11 cellular contexts compared by ENCODE assay signal in the genomic region with DNA sequence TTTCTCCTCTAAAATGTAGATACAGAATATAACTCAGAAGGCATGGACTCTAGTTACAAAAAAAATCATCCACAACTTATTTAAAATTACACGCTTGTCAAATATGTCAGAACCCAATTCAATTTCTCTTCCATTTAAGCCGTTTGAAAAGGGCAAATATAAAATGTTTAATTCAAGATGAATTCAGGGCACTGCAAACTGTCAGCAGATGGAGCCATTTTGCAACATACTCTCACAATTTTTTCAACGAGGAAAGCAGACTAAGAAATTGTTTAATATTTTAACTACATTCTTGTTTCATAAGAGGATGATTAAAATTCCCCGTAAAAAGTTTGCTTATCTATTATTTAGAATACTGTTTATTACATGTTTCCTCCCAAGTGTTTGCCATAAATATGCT.
DNase-seq lines count a peak whose midpoint lies in the region; TF ChIP-seq lines count a peak whose summit lies in the region.
"Had no signal": no experiment of that assay in that cellular context is flagged by ENCODE, and none has a peak within 500 bp of the region (broad histone marks: within the 10 kb centered on the region; RNA-seq: fewer than 3 reads in every experiment).

No MANE protein-coding gene starts in this region.

- peak; percentile 65 for TF ChIP-seq CTCF in type B pancreatic cell (conservative IDR thresholded peaks at IDR 0.05)

- no peaks in the 10 kb centered on the region for H3K27me3 Mint-ChIP-seq in type B pancreatic cell
- H3K27me3 Mint-ChIP-seq: activated naive CD8-positive, alpha-beta T cell treated with anti-CD3 and anti-CD28 coated beads, Interleukin-2, amount 10 ng/mL, durations not matched to agents 7 days and 5 days had no signal

- H3K4me3 Mint-ChIP-seq in type B pancreatic cell: no peak overlapping the region
- H3K4me3 Mint-ChIP-seq: activated naive CD8-positive, alpha-beta T cell treated with anti-CD3 and anti-CD28 coated beads, Interleukin-2, amount 10 ng/mL, durations not matched to agents 7 days and 5 days had no signal

- H3K27ac Mint-ChIP-seq in type B pancreatic cell: no peak overlapping the region
- H3K27ac Mint-ChIP-seq: activated naive CD8-positive, alpha-beta T cell treated with anti-CD3 and anti-CD28 coated beads, Interleukin-2, amount 10 ng/mL, durations not matched to agents 7 days and 5 days had no signal

- no peaks in the 10 kb centered on the region for H3K9me3 Mint-ChIP-seq in type B pancreatic cell
- H3K9me3 Mint-ChIP-seq: activated naive CD8-positive, alpha-beta T cell treated with anti-CD3 and anti-CD28 coated beads, Interleukin-2, amount 10 ng/mL, durations not matched to agents 7 days and 5 days had no signal

- H3K4me1 Mint-ChIP-seq in type B pancreatic cell (ENCODE audit: unreplicated experiment): no peaks in the 10 kb centered on the region
- H3K4me1 Mint-ChIP-seq: activated naive CD8-positive, alpha-beta T cell treated with anti-CD3 and anti-CD28 coated beads, Interleukin-2, amount 10 ng/mL, durations not matched to agents 7 days and 5 days had no signal

- DNase-seq in NCI-H510A treated with DMSO at 0.1 percent for 48 hours (lab: John Stamatoyannopoulos, UW): peak; percentile 0
- no peak for DNase-seq in NCI-H510A (lab: John Stamatoyannopoulos, UW)
- DNase-seq in RKO (ENCODE audit: low spot score): peak; percentile 43
- DNase-seq in inferior parietal cortex (ENCODE audit: extremely low spot score): peak; percentile 43
- DNase-seq in type B pancreatic cell (ENCODE audit: extremely low spot score, unreplicated experiment): no peak
- no peak for DNase-seq in SW 1271 (lab: John Stamatoyannopoulos, UW)
- DNase-seq in iPS-NIHi11 (ENCODE audit: low spot score): no peak
- no peak for DNase-seq in HUDEP-2 (lab: John Stamatoyannopoulos, UW; ENCODE audit: unreplicated experiment in 76 of 76)
- DNase-seq: activated naive CD8-positive, alpha-beta T cell treated with anti-CD3 and anti-CD28 coated beads, Interleukin-2, amount 10 ng/mL, durations not matched to agents 7 days and 5 days; EL; gastrocnemius medialis had no signal

- H3K36me3 Mint-ChIP-seq in type B pancreatic cell: no peaks in the 10 kb centered on the region
- H3K36me3 Mint-ChIP-seq: activated naive CD8-positive, alpha-beta T cell treated with anti-CD3 and anti-CD28 coated beads, Interleukin-2, amount 10 ng/mL, durations not matched to agents 7 days and 5 days had no signal

Comparison
In these comparisons a context has a peak if more than half of its experiments do, and no peak if none do; other contexts are left out.
1. DNase-seq: peak in NCI-H510A treated with DMSO at 0.1 percent for 48 hours (single experiment), RKO (single experiment) and inferior parietal cortex (single experiment); none in NCI-H510A (single experiment), type B pancreatic cell (single experiment), SW 1271 (0 of 2), iPS-NIHi11 (single experiment) and HUDEP-2 (0 of 76).